Comparison of ENCODE assay signal across 8 cellular contexts in genomic region chr20:19976595-19977372, GRCh38. TPM values are rescaled to one million over a fixed set of nuclear protein-coding genes. Genes with fewer than 3 reads are reported as not detected.
DNase-seq lines count a peak whose midpoint lies in the region; ATAC-seq and TF ChIP-seq lines count a peak whose summit lies in the region.

No MANE protein-coding gene starts in this region.

- H3K27ac ChIP-seq in ascending aorta: peak overlapping the region; percentile 90

- ATAC-seq in HG03571 (IDR thresholded peaks at IDR 0.05; ENCODE audit: unreplicated experiment) (no peak), natural killer cell (no peak)

- H3K27me3 ChIP-seq in HAP-1 (ENCODE audit: low read depth) (no peaks in the 10 kb centered on the region), ascending aorta (no peaks in the 10 kb centered on the region)

- H3K4me1 ChIP-seq in HAP-1 (peaks cover 14% of the 10 kb centered on the region), ascending aorta (peaks cover 23 to 56% of the 10 kb centered on the region in 2 donors)

- H3K27ac Mint-ChIP-seq in natural killer cell: no peak overlapping the region

- in situ Hi-C loops in HAP-1 (cut with MboI; ENCODE audit: low sequenced_read_pairs): loop anchor here (25.0 kb wide), 1 partner anchor 289 kb away; no protein-coding TSS in a partner anchor
- in situ Hi-C loops in KBM-7 (cut with MboI; ENCODE audit: low pct_unique_long_range_greater_than_20kb, low sequenced_read_pairs): no loop called here

- intact Hi-C loops in ascending aorta (cut with DNase I): loop anchor here (1.0 to 5.0 kb wide), 2 partner anchors 17 to 89 kb away; no protein-coding TSS in a partner anchor
- intact Hi-C loops in natural killer cell (cut with micrococcal nuclease): no loop called here

- no peaks in the 10 kb centered on the region for H3K9me3 ChIP-seq in HAP-1
- no peaks in the 10 kb centered on the region for H3K9me3 ChIP-seq in ascending aorta

- H3K36me3 ChIP-seq in HAP-1 (replicated peaks) (no peaks in the 10 kb centered on the region), ascending aorta (peaks cover 0 to 4% of the 10 kb centered on the region in 2 donors)

- H3K36me3 Mint-ChIP-seq in natural killer cell: no peaks in the 10 kb centered on the region

- no peak overlapping the region for H3K4me3 Mint-ChIP-seq in natural killer cell

- no peak for TF ChIP-seq CTCF in ascending aorta (IDR thresholded peaks at IDR 0.05)
- TF ChIP-seq CTCF in natural killer cell (IDR thresholded peaks at IDR 0.05): no peak

- peaks cover 0 to 7% of the 10 kb centered on the region in 2 donors for H3K27me3 Mint-ChIP-seq in natural killer cell (ENCODE audit: low read depth in 2 of 2)

- H3K9me3 Mint-ChIP-seq in natural killer cell: no peaks in the 10 kb centered on the region

- H3K4me3 ChIP-seq in HAP-1 (no peak overlapping the region), ascending aorta (peak overlapping the region; percentile 60 to 69)

- H3K4me1 Mint-ChIP-seq in natural killer cell: peaks cover 0 to 5% of the 10 kb centered on the region in 2 donors

- peak; percentile 69 to 70 for DNase-seq in HAP-1 (ENCODE audit: low spot score in 2 of 2)
- DNase-seq in ascending aorta (ENCODE audit: low spot score in 2 of 2): peak; percentile 35 to 88
- DNase-seq in hypothalamus (lab: John Stamatoyannopoulos, UW): peak in 34 of 51 donors; percentile 21 to 85 (median 44)
- DNase-seq in smooth muscle cell of the brain vasculature (ENCODE audit: low read depth, low spot score): peak; percentile 75
- DNase-seq in cerebellum (ENCODE audit: low spot score): no peak
- no peak for DNase-seq in KBM-7
- no peak for DNase-seq in natural killer cell

RNA-seq across cellular contexts. Expression of gene NAA20, which starts 40.4 kb away (rescaled TPM):
- 2.7 TPM for total RNA-seq in ascending aorta
- total RNA-seq in cerebellum: 30.8 TPM
- total RNA-seq in natural killer cell: 10 to 100 TPM; 20.8 to 25.1 (median 23.8) TPM

Comparison
In these comparisons a context has a peak if more than half of its experiments do, and no peak if none do; other contexts are left out.
1. DNase-seq: peak in HAP-1 (2 of 2), ascending aorta (2 of 2), hypothalamus (34 of 51) and smooth muscle cell of the brain vasculature (single experiment); none in cerebellum (single experiment), KBM-7 (single experiment) and natural killer cell (single experiment).